In the genomic region with DNA sequence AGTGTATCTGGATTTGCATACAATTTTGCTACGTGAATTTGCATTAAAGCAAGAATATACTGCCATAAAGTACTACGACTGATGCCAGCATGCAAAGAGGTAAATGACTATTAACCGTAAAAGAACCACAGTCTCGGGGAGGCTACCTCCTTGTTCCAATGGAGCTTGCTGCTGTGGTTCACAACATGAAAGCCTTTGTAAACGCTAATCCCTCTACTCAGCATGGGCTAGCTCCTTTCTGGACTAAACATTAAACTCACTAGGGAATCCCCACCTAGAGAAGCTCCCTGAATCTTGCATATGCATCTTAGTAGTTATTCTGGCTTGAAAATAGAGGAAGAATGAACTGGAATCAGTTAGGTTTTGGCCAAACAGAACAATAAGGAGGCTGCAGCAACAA, we compare ENCODE assay signal across 31 cellular contexts.
A peak's percentile ranks its signal among the peaks of the same experiment; 100 is the strongest.
DNase-seq lines count a peak whose midpoint lies in the region; ATAC-seq, FAIRE-seq and TF ChIP-seq lines count a peak whose summit lies in the region.
"Had no signal": no experiment of that assay in that cellular context is flagged by ENCODE, and none has a peak within 500 bp of the region (broad histone marks: within the 10 kb centered on the region; RNA-seq: fewer than 3 reads in every experiment).

No MANE protein-coding gene starts in this region.

- peak; percentile 30 for DNase-seq in D341Med (ENCODE audit: low spot score)
- peak in 1 of 2 experiments; percentile 23 for DNase-seq in H1 (ENCODE audit: low read depth in 1 of 2, low spot score in 2 of 2)
- peak; percentile 81 for DNase-seq in mesendoderm
- no peak for DNase-seq in sciatic nerve (ENCODE audit: low spot score)
- no peak for DNase-seq in stimulated activated CD4-positive, alpha-beta T cell treated with anti-CD3 and anti-CD28 coated beads, Interleukin-12 subunit alpha, Interleukin-12 subunit beta, amount 100 ng/mL, for 4 hours
- no peak for DNase-seq in activated CD4-positive, alpha-beta memory T cell treated with anti-CD3 and anti-CD28 coated beads for 36 hours
- DNase-seq in NCI-H1417 (lab: John Stamatoyannopoulos, UW), result no peak
- DNase-seq: activated CD4-positive, alpha-beta T cell treated with anti-CD3 and anti-CD28 coated beads for 48 hours; aorta; COR-L47; cortex of kidney; DMS79; GOT3; IMR-90; left cardiac atrium; naive B cell; NCI-H1105 treated with DMSO at 0.1 percent for 48 hours; NCI-H510A; right cardiac atrium; RPMI8226; SK-N-SH; stimulated activated naive CD8-positive, alpha-beta T cell treated with anti-CD3 and anti-CD28 coated beads, Interleukin-15, Interleukin-2, amounts not matched to agents 100 U/mL and 50 U/mL, for 24 hours; T-helper 2 cell had no signal

- no peak overlapping the region for H2AK5ac ChIP-seq in H1 (ENCODE audit: low read depth, low read length)
- H2AK5ac ChIP-seq in mesendoderm (ENCODE audit: low read length), result no peak overlapping the region

- TF ChIP-seq CTCF in H1 (IDR thresholded peaks at IDR 0.05; ENCODE audit: control extremely low read depth in 1 of 3, insufficient read depth in 1 of 3, low read depth in 1 of 3, low read length in 3 of 3), result no peak

- no peak overlapping the region for H3K27ac Mint-ChIP-seq in activated CD4-positive, alpha-beta memory T cell treated with anti-CD3 and anti-CD28 coated beads for 36 hours
- H3K27ac Mint-ChIP-seq: activated naive CD4-positive, alpha-beta T cell treated with anti-CD3 and anti-CD28 coated beads, Interleukin-2, amount 50 U/mL, for 72 hours; activated T-helper 1 cell treated with anti-CD3 and anti-CD28 coated beads, Interleukin-12 subunit alpha, Interleukin-12 subunit beta, Interleukin-2, Interleukin-4 antibody, amounts not matched to agents 30 ng/mL and 10 ng/mL and 1 ng/mL, durations not matched to agents 14 hours and 24 hours and 36 hours; memory B cell had no signal

- H3K23ac ChIP-seq in H1 (ENCODE audit: insufficient read length) (no peak overlapping the region), mesendoderm (ENCODE audit: low read length) (no peak overlapping the region)

- no peaks in the 10 kb centered on the region for H3K9me3 ChIP-seq in HUES64 (ENCODE audit: insufficient read depth, low read depth, low read length)
- no peaks in the 10 kb centered on the region for H3K9me3 ChIP-seq in H1 (ENCODE audit: insufficient read depth in 2 of 2, low read depth in 1 of 2, low read length in 1 of 2)
- H3K9me3 ChIP-seq: SK-N-SH, vagina had no signal

- ATAC-seq in sciatic nerve, result no peak
- ATAC-seq: activated naive CD4-positive, alpha-beta T cell treated with anti-CD3 and anti-CD28 coated beads, Interleukin-2, amount 50 U/mL, for 72 hours; left cardiac atrium; right cardiac atrium; stimulated activated naive CD8-positive, alpha-beta T cell treated with anti-CD3 and anti-CD28 coated beads, Interleukin-15, Interleukin-2, amounts not matched to agents 100 U/mL and 50 U/mL, for 24 hours had no signal

- no peak overlapping the region for H2BK12ac ChIP-seq in H1 (ENCODE audit: low read depth, low read length)

- 0 out of 2 replicates have a peak overlapping the region, but pooled peaks have one; percentile 15 for H3K9ac ChIP-seq in HUES64 (ENCODE audit: low read depth, low read length)
- no peak overlapping the region for H3K9ac ChIP-seq in H1 (replicated peaks in 1 of 4; ENCODE audit: extremely low read depth in 1 of 4, low read depth in 3 of 4, low read length in 3 of 4)
- H3K9ac ChIP-seq in mesendoderm (ENCODE audit: low read length), result no peak overlapping the region
- H3K9ac ChIP-seq: BLaER1 treated with 17β-estradiol and CSF1 and Interleukin-3, amounts not matched to agents 10 nM and 100 nM; parathyroid adenoma; SK-N-SH had no signal

- no peak for TF ChIP-seq RAD21 in H1 (IDR thresholded peaks at IDR 0.05 in 1 of 2, conservative IDR thresholded peaks at IDR 0.05 in 1 of 2; ENCODE audit: low read depth in 2 of 2, low read length in 2 of 2)

- WGBS in HUES64, result 4% methylated on average over 5 of the region's 5 CpGs
- WGBS in H1 (ENCODE audit: extremely low coverage in 1 of 2, insufficient coverage in 1 of 2, insufficient read length in 1 of 2, insufficient replicate concordance in 2 of 2, low coverage in 1 of 2, low lambda C conversion rate in 2 of 2, missing lambda C conversion rate in 1 of 2), 2 experiments, result 1% methylated on average over 5 of the region's 5 CpGs; no CpG with 5 or more reads in 1 of the 2 experiments
- WGBS in mesendoderm (ENCODE audit: extremely low coverage, insufficient coverage, low lambda C conversion rate), result no CpG with 5 or more reads among the region's 5 CpGs

- no peaks in the 10 kb centered on the region for H4K20me1 ChIP-seq in H1 (replicated peaks in 1 of 2; ENCODE audit: control insufficient read depth in 1 of 2, insufficient read depth in 2 of 2, low read length in 2 of 2)
- H4K20me1 ChIP-seq: BLaER1 treated with 17β-estradiol and CSF1 and Interleukin-3, amounts not matched to agents 10 nM and 100 nM had no signal

- peak overlapping the region; percentile 60; the same call in 1 of the 2 replicates for H3K18ac ChIP-seq in H1 (ENCODE audit: extremely low read depth, low read length)
- H3K18ac ChIP-seq in mesendoderm (ENCODE audit: low read length), result peak overlapping the region; percentile 14

- H3K27me3 ChIP-seq in HUES64 (ENCODE audit: insufficient read depth, low read length), result no peaks in the 10 kb centered on the region
- H3K27me3 ChIP-seq in H1 (replicated peaks in 1 of 4; ENCODE audit: control insufficient read depth in 3 of 4, extremely low read depth in 1 of 4, insufficient read depth in 3 of 4, low read length in 3 of 4), result no peaks in the 10 kb centered on the region
- H3K27me3 ChIP-seq in mesendoderm (ENCODE audit: insufficient read depth, low read length, poor library complexity), result no peaks in the 10 kb centered on the region
- H3K27me3 ChIP-seq: BLaER1 treated with 17β-estradiol and CSF1 and Interleukin-3, amounts not matched to agents 10 nM and 100 nM; vagina had no signal

- H3K79me1 ChIP-seq in H1 (ENCODE audit: low read depth, low read length), result no peaks in the 10 kb centered on the region; the same call in 1 of the 2 replicates
- no peaks in the 10 kb centered on the region for H3K79me1 ChIP-seq in mesendoderm (ENCODE audit: low read length)

- POLR2A ChIA-PET in H1 (lab: Charles Lee; ENCODE audit: partially characterized antibody), result interaction anchor here (1.3 to 1.8 kb wide), 4 partner anchors 9 to 27 kb away, joined by 3 to 8 read pairs (median 6); no protein-coding TSS in a partner anchor
- POLR2A ChIA-PET in activated CD4-positive, alpha-beta memory T cell treated with anti-CD3 and anti-CD28 coated beads for 36 hours (lab: Charles Lee), result no interaction called here

- H2BK5ac ChIP-seq in H1 (ENCODE audit: low read depth, low read length), result no peak overlapping the region; the same call in 1 of the 2 replicates
- H2BK5ac ChIP-seq in mesendoderm (ENCODE audit: low read length), result no peak overlapping the region

- H4K5ac ChIP-seq in H1 (ENCODE audit: insufficient read length, low read depth, low read length) (no peak overlapping the region), mesendoderm (ENCODE audit: low read length) (no peak overlapping the region)

- CTCF ChIA-PET in H1 (lab: Charles Lee; ENCODE audit: partially characterized antibody), result interaction anchor here (1.0 to 1.5 kb wide), 5 partner anchors 9 to 43 kb away, joined by 3 to 4 read pairs (median 4); no protein-coding TSS in a partner anchor
- CTCF ChIA-PET in activated CD4-positive, alpha-beta memory T cell treated with anti-CD3 and anti-CD28 coated beads for 36 hours (lab: Charles Lee), result no interaction called here

- H3K36me3 ChIP-seq in HUES64 (ENCODE audit: insufficient read depth, low read length) (no peaks in the 10 kb centered on the region), H1 (ENCODE audit: control insufficient read depth in 2 of 4, insufficient read depth in 4 of 4, low read length in 3 of 4) (no peaks in the 10 kb centered on the region), mesendoderm (ENCODE audit: control insufficient read depth, insufficient read depth, low read length) (no peaks in the 10 kb centered on the region)
- H3K36me3 ChIP-seq: vagina had no signal

- H3K4me3 ChIP-seq in HUES64 (ENCODE audit: low read length) (peak overlapping the region; percentile 32), H1 (ENCODE audit: extremely low read depth in 1 of 4, insufficient read depth in 2 of 4, low read depth in 3 of 4, low read length in 4 of 4) (peak overlapping the region in 2 of 4 experiments; percentile 12 to 47; a peak in 3 of 8 replicates), mesendoderm (ENCODE audit: low read length) (no peak overlapping the region)
- H3K4me3 ChIP-seq: BLaER1 treated with 17β-estradiol and CSF1 and Interleukin-3, amounts not matched to agents 10 nM and 100 nM; vagina had no signal

- H3K4ac ChIP-seq in H1 (replicated peaks; ENCODE audit: insufficient read length, low read depth, low read length), result no peak overlapping the region
- H3K4ac ChIP-seq in mesendoderm (ENCODE audit: low read depth, low read length), result no peak overlapping the region

- H3K9me3 Mint-ChIP-seq in activated CD4-positive, alpha-beta memory T cell treated with anti-CD3 and anti-CD28 coated beads for 36 hours, result no peaks in the 10 kb centered on the region
- H3K9me3 Mint-ChIP-seq: activated naive CD4-positive, alpha-beta T cell treated with anti-CD3 and anti-CD28 coated beads, Interleukin-2, amount 50 U/mL, for 72 hours; activated T-helper 1 cell treated with anti-CD3 and anti-CD28 coated beads, Interleukin-12 subunit alpha, Interleukin-12 subunit beta, Interleukin-2, Interleukin-4 antibody, amounts not matched to agents 30 ng/mL and 10 ng/mL and 1 ng/mL, durations not matched to agents 14 hours and 24 hours and 36 hours; naive B cell had no signal

- TF ChIP-seq EP300 in H1 (IDR thresholded peaks at IDR 0.05; ENCODE audit: borderline replicate concordance in 1 of 2, low read depth in 2 of 2, low read length in 2 of 2), result no peak; a peak in 1 of 3 replicates

- H3K27ac ChIP-seq in HUES64 (ENCODE audit: low read depth, low read length) (peak overlapping the region; percentile 61), H1 (ENCODE audit: low read depth, low read length) (no peak overlapping the region), mesendoderm (ENCODE audit: low read depth, low read length) (peak overlapping the region; percentile 37)
- H3K27ac ChIP-seq: BLaER1 treated with 17β-estradiol and CSF1 and Interleukin-3, amounts not matched to agents 10 nM and 100 nM; parathyroid adenoma; vagina had no signal

- H2BK15ac ChIP-seq in H1 (ENCODE audit: low read length), result no peak overlapping the region
- no peak overlapping the region for H2BK15ac ChIP-seq in mesendoderm (replicated peaks; ENCODE audit: low read depth)

- H3K36me3 Mint-ChIP-seq in activated CD4-positive, alpha-beta memory T cell treated with anti-CD3 and anti-CD28 coated beads for 36 hours, result no peaks in the 10 kb centered on the region
- H3K36me3 Mint-ChIP-seq: activated naive CD4-positive, alpha-beta T cell treated with anti-CD3 and anti-CD28 coated beads, Interleukin-2, amount 50 U/mL, for 72 hours; memory B cell; naive B cell had no signal

- peak; percentile 99 for FAIRE-seq in H1 (lab: Jason Lieb, UNC)
- FAIRE-seq: GM18507 had no signal

- H3K4me3 Mint-ChIP-seq in activated CD4-positive, alpha-beta memory T cell treated with anti-CD3 and anti-CD28 coated beads for 36 hours, result no peak overlapping the region
- H3K4me3 Mint-ChIP-seq: activated T-helper 1 cell treated with anti-CD3 and anti-CD28 coated beads, Interleukin-12 subunit alpha, Interleukin-12 subunit beta, Interleukin-2, Interleukin-4 antibody, amounts not matched to agents 30 ng/mL and 10 ng/mL and 1 ng/mL, durations not matched to agents 14 hours and 24 hours and 36 hours; memory B cell; naive B cell had no signal

- no peak overlapping the region for H3K56ac ChIP-seq in H1 (replicated peaks; ENCODE audit: insufficient read length, low read depth, low read length)
- no peak overlapping the region for H3K56ac ChIP-seq in mesendoderm (ENCODE audit: low read length)

- intact Hi-C loops in sciatic nerve (cut with DNase I), result no loop called here
- intact Hi-C loops in activated CD4-positive, alpha-beta memory T cell treated with anti-CD3 and anti-CD28 coated beads for 36 hours (cut with micrococcal nuclease), result no loop called here

- no peak overlapping the region for H4K91ac ChIP-seq in H1 (replicated peaks; ENCODE audit: insufficient read length, low read length)

- peak overlapping the region; percentile 62 to 66 for H3K4me2 ChIP-seq in H1 (ENCODE audit: insufficient read depth in 1 of 2, low read depth in 2 of 2, low read length in 2 of 2)
- H3K4me2 ChIP-seq in mesendoderm (ENCODE audit: low read length), result no peak overlapping the region
- H3K4me2 ChIP-seq: BLaER1 treated with 17β-estradiol and CSF1 and Interleukin-3, amounts not matched to agents 10 nM and 100 nM; SK-N-SH had no signal

- no peak overlapping the region for H2AFZ ChIP-seq in H1 (ENCODE audit: low read length)
- H2AFZ ChIP-seq: parathyroid adenoma had no signal

- H3K79me2 ChIP-seq in H1 (ENCODE audit: control insufficient read depth in 1 of 2, insufficient read depth in 2 of 2, low read length in 2 of 2) (peaks cover 0 to 80% of the 10 kb centered on the region in 2 experiments; a peak in 3 of 4 replicates), mesendoderm (ENCODE audit: control insufficient read depth, insufficient read depth, low read length) (peaks cover 2% of the 10 kb centered on the region)
- H3K79me2 ChIP-seq: parathyroid adenoma had no signal

- no peaks in the 10 kb centered on the region for H3K27me3 Mint-ChIP-seq in activated CD4-positive, alpha-beta memory T cell treated with anti-CD3 and anti-CD28 coated beads for 36 hours
- H3K27me3 Mint-ChIP-seq: naive B cell had no signal

- H3K23me2 ChIP-seq in H1 (ENCODE audit: low read depth, low read length), result peaks cover 2% of the 10 kb centered on the region; the same call in 1 of the 2 replicates

- H4K8ac ChIP-seq in H1 (ENCODE audit: extremely low read depth, insufficient read depth, low read length) (no peak overlapping the region), mesendoderm (ENCODE audit: low read depth, low read length) (no peak overlapping the region)

- H3K4me1 ChIP-seq in HUES64 (ENCODE audit: insufficient read depth, low read length) (peaks cover 72% of the 10 kb centered on the region), H1 (replicated peaks in 1 of 4; ENCODE audit: control insufficient read depth in 3 of 4, insufficient read depth in 4 of 4, low read length in 3 of 4) (peaks cover 0 to 20% (median 8%) of the 10 kb centered on the region in 4 experiments; a peak in 4 of 7 replicates), mesendoderm (ENCODE audit: control insufficient read depth, low read depth, low read length) (peaks cover 3% of the 10 kb centered on the region)
- H3K4me1 ChIP-seq: BLaER1 treated with 17β-estradiol and CSF1 and Interleukin-3, amounts not matched to agents 10 nM and 100 nM; parathyroid adenoma had no signal

- no peak for TF ChIP-seq POLR2A in H1 (IDR thresholded peaks at IDR 0.05; ENCODE audit: control extremely low read depth in 1 of 2, low read depth in 2 of 2, low read length in 2 of 2)

- H2BK120ac ChIP-seq in H1 (replicated peaks; ENCODE audit: low read depth, low read length) (no peak overlapping the region), mesendoderm (ENCODE audit: low read depth, low read length) (no peak overlapping the region)

- H2BK20ac ChIP-seq in H1 (ENCODE audit: low read length), result no peak overlapping the region

- no peak overlapping the region for H3K14ac ChIP-seq in H1 (ENCODE audit: insufficient read length)

- H3K4me1 Mint-ChIP-seq in activated CD4-positive, alpha-beta memory T cell treated with anti-CD3 and anti-CD28 coated beads for 36 hours (ENCODE audit: low read depth), result peaks cover 7% of the 10 kb centered on the region
- H3K4me1 Mint-ChIP-seq: memory B cell had no signal

Comparison
In these comparisons a context has a peak if more than half of its experiments do, and no peak if none do; other contexts are left out.
1. DNase-seq: peak in D341Med (single experiment) and mesendoderm (single experiment); none in sciatic nerve (single experiment), stimulated activated CD4-positive, alpha-beta T cell treated with anti-CD3 and anti-CD28 coated beads, Interleukin-12 subunit alpha, Interleukin-12 subunit beta, amount 100 ng/mL, for 4 hours (single experiment), activated CD4-positive, alpha-beta memory T cell treated with anti-CD3 and anti-CD28 coated beads for 36 hours (single experiment) and NCI-H1417 (0 of 3).